Comparison of ENCODE assay signal across 18 cellular contexts in the genomic region with DNA sequence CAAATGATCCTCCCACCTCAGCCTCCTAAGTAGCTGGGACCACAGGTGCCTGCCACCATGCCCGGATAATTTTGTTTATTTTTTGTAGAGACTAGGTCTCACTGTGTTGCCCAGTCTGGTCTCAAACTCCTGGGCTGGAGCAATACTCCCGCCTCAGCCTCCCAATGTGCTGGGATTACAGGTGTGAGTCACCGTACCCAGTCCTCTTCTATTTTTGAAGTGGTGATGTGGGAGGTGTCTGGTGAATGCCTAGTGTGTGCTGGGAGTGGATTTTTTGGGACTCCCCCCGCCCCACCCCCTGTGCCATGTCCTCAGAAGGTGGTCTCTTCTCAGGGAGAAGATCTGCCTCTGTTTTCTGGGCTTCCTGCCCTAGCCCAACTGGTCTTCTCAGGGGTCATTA. TPM values are rescaled to one million over a fixed set of nuclear protein-coding genes. Genes with fewer than 3 reads are reported as not detected.
A peak's percentile ranks its signal among the peaks of the same experiment; 100 is the strongest.
DNase-seq lines count a peak whose midpoint lies in the region; ATAC-seq and TF ChIP-seq lines count a peak whose summit lies in the region.
"Had no signal": no experiment of that assay in that cellular context is flagged by ENCODE, and none has a peak within 500 bp of the region (broad histone marks: within the 10 kb centered on the region; RNA-seq: fewer than 3 reads in every experiment).

No MANE protein-coding gene starts in this region.

- H3K4me1 ChIP-seq in HEK293 (ENCODE audit: control insufficient read depth, insufficient read depth, low read length) = no peaks in the 10 kb centered on the region
- no peaks in the 10 kb centered on the region for H3K4me1 ChIP-seq in psoas muscle
- H3K4me1 ChIP-seq in heart right ventricle = peaks cover 0 to 10% (median 0%) of the 10 kb centered on the region in 9 donors
- H3K4me1 ChIP-seq: BE2C, Peyer's patch had no signal

- no peak overlapping the region for H3K4me3 ChIP-seq in HEK293 (ENCODE audit: low read depth, low read length)
- no peak overlapping the region for H3K4me3 ChIP-seq in psoas muscle
- H3K4me3 ChIP-seq in heart right ventricle = no peak overlapping the region
- H3K4me3 ChIP-seq: Peyer's patch had no signal

- POLR2A ChIA-PET in HEK293 (lab: Yijun Ruan, JAX) = no interaction called here

- WGBS in psoas muscle, 3 donors = 83 to 92% (median 88%) methylated on average over 4 of the region's 4 CpGs
- WGBS in heart right ventricle, 2 donors = 86 to 94% methylated on average over 4 of the region's 4 CpGs

- peak overlapping the region; percentile 34 for H3K27ac Mint-ChIP-seq in activated T-helper 1 cell treated with anti-CD3 and anti-CD28 coated beads, Interleukin-12 subunit alpha, Interleukin-12 subunit beta, Interleukin-2, Interleukin-4 antibody, amounts not matched to agents 30 ng/mL and 10 ng/mL and 1 ng/mL, durations not matched to agents 14 hours and 24 hours and 36 hours

- intact Hi-C loops in activated T-helper 1 cell treated with anti-CD3 and anti-CD28 coated beads, Interleukin-12 subunit alpha, Interleukin-12 subunit beta, Interleukin-2, Interleukin-4 antibody, amounts not matched to agents 30 ng/mL and 10 ng/mL and 1 ng/mL, durations not matched to agents 14 hours and 24 hours and 36 hours (cut with micrococcal nuclease) = no loop called here
- intact Hi-C loops in psoas muscle (cut with DNase I) = no loop called here
- intact Hi-C loops in heart right ventricle (cut with DNase I) = no loop called here

- DNase-seq in NCI-H2081 (lab: John Stamatoyannopoulos, UW) (peak; percentile 20 to 65), NCI-H2081 treated with DMSO at 0.1 percent for 48 hours (lab: John Stamatoyannopoulos, UW) (no peak), psoas muscle (no peak), heart right ventricle (no peak), DMS153 (lab: John Stamatoyannopoulos, UW) (no peak)
- DNase-seq in activated T-helper 1 cell treated with anti-CD3 and anti-CD28 coated beads, Interleukin-12 subunit alpha, Interleukin-12 subunit beta, Interleukin-2, Interleukin-4 antibody, amounts not matched to agents 30 ng/mL and 10 ng/mL and 1 ng/mL, durations not matched to agents 14 hours and 24 hours and 36 hours (ENCODE audit: low spot score) = no peak
- DNase-seq: BE2C, HCEC 1CT, NCI-H187, Peyer's patch, SK-N-SH had no signal

- TF ChIP-seq CTCF in HEK293 (tag by site-specific recombination; IDR thresholded peaks at IDR 0.05) (no peak), psoas muscle (IDR thresholded peaks at IDR 0.05) (no peak), heart right ventricle (IDR thresholded peaks at IDR 0.05) (no peak)

- H3K9me3 ChIP-seq in HEK293 (ENCODE audit: control insufficient read depth, insufficient read depth, low read depth, low read length) = no peaks in the 10 kb centered on the region
- no peaks in the 10 kb centered on the region for H3K9me3 ChIP-seq in psoas muscle
- peaks cover 0 to 4% (median 0%) of the 10 kb centered on the region in 11 donors for H3K9me3 ChIP-seq in heart right ventricle
- H3K9me3 ChIP-seq: BE2C, Peyer's patch, SK-N-SH had no signal

- peak in 3 of 4 donors; percentile 39 to 58 (median 43) for ATAC-seq in psoas muscle
- ATAC-seq in heart right ventricle = no peak

- peaks cover 26% of the 10 kb centered on the region for H3K36me3 Mint-ChIP-seq in activated T-helper 1 cell treated with anti-CD3 and anti-CD28 coated beads, Interleukin-12 subunit alpha, Interleukin-12 subunit beta, Interleukin-2, Interleukin-4 antibody, amounts not matched to agents 30 ng/mL and 10 ng/mL and 1 ng/mL, durations not matched to agents 14 hours and 24 hours and 36 hours (ENCODE audit: low read depth)

- CTCF ChIA-PET in HEK293 (lab: Yijun Ruan, JAX) = interaction anchor here (0.7 to 1.2 kb wide), 2 partner anchors 9 to 290 kb away, joined by 3 read pairs; no protein-coding TSS in a partner anchor

- H3K9me3 Mint-ChIP-seq in activated T-helper 1 cell treated with anti-CD3 and anti-CD28 coated beads, Interleukin-12 subunit alpha, Interleukin-12 subunit beta, Interleukin-2, Interleukin-4 antibody, amounts not matched to agents 30 ng/mL and 10 ng/mL and 1 ng/mL, durations not matched to agents 14 hours and 24 hours and 36 hours = no peaks in the 10 kb centered on the region

- H3K27me3 ChIP-seq in psoas muscle (ENCODE audit: insufficient read depth in 3 of 3, low read length in 2 of 3) (peaks cover 0 to 2% (median 0%) of the 10 kb centered on the region in 3 donors), heart right ventricle (no peaks in the 10 kb centered on the region)
- H3K27me3 ChIP-seq: BE2C, Peyer's patch had no signal

- H3K27ac ChIP-seq in HEK293 (ENCODE audit: extremely low read depth, low read depth, low read length) = no peak overlapping the region
- H3K27ac ChIP-seq in psoas muscle = no peak overlapping the region
- no peak overlapping the region for H3K27ac ChIP-seq in heart right ventricle
- H3K27ac ChIP-seq: 22Rv1, HL-60, Peyer's patch had no signal

- no peak overlapping the region for H3K4me3 Mint-ChIP-seq in activated T-helper 1 cell treated with anti-CD3 and anti-CD28 coated beads, Interleukin-12 subunit alpha, Interleukin-12 subunit beta, Interleukin-2, Interleukin-4 antibody, amounts not matched to agents 30 ng/mL and 10 ng/mL and 1 ng/mL, durations not matched to agents 14 hours and 24 hours and 36 hours

- H3K27me3 Mint-ChIP-seq in activated T-helper 1 cell treated with anti-CD3 and anti-CD28 coated beads, Interleukin-12 subunit alpha, Interleukin-12 subunit beta, Interleukin-2, Interleukin-4 antibody, amounts not matched to agents 30 ng/mL and 10 ng/mL and 1 ng/mL, durations not matched to agents 14 hours and 24 hours and 36 hours (ENCODE audit: insufficient read depth) = no peaks in the 10 kb centered on the region

- peaks cover 8% of the 10 kb centered on the region for H3K4me1 Mint-ChIP-seq in activated T-helper 1 cell treated with anti-CD3 and anti-CD28 coated beads, Interleukin-12 subunit alpha, Interleukin-12 subunit beta, Interleukin-2, Interleukin-4 antibody, amounts not matched to agents 30 ng/mL and 10 ng/mL and 1 ng/mL, durations not matched to agents 14 hours and 24 hours and 36 hours (ENCODE audit: low read depth)

- H3K36me3 ChIP-seq in HEK293 (ENCODE audit: control insufficient read depth in 2 of 2, insufficient read depth in 1 of 2, low read length in 2 of 2) = peaks cover 0 to 5% of the 10 kb centered on the region in 2 experiments; a peak in 1 of 3 replicates
- no peaks in the 10 kb centered on the region for H3K36me3 ChIP-seq in psoas muscle (ENCODE audit: insufficient read depth in 1 of 2, low read depth in 1 of 2)
- peaks cover 0 to 12% (median 0%) of the 10 kb centered on the region in 9 donors for H3K36me3 ChIP-seq in heart right ventricle
- H3K36me3 ChIP-seq: BE2C had no signal

TF ChIP-seq in HEK293, 187 proteins besides CTCF, POLR2A, EP300 and RAD21:
- TF ChIP-seq ZNF404 (tag by site-specific recombination; IDR thresholded peaks at IDR 0.05) (no peak), ZIC2 (tag by site-specific recombination; IDR thresholded peaks at IDR 0.05) (peak; percentile 30; the same call in 1 of the 2 replicates)

RNA-seq across cellular contexts. Expression of a gene that starts 47.9 kb away (rescaled TPM):
- total RNA-seq in activated T-helper 1 cell treated with anti-CD3 and anti-CD28 coated beads, Interleukin-12 subunit alpha, Interleukin-12 subunit beta, Interleukin-2, Interleukin-4 antibody, amounts not matched to agents 30 ng/mL and 10 ng/mL and 1 ng/mL, durations not matched to agents 14 hours and 24 hours and 36 hours = 0.29 TPM in 1 of 2 replicates, not detected in the other
- total RNA-seq in psoas muscle (not detected), heart right ventricle (not detected)
- polyA plus RNA-seq in psoas muscle (under 1 TPM in 1 of 3 donors, not detected in 2; 0.05 TPM), heart right ventricle (not detected)
- total RNA-seq: H1, HT-29, NCI-H460, OCI-LY7 had no signal
- polyA plus RNA-seq: H1 had no signal

Comparison
In these comparisons a context has a peak if more than half of its experiments do, and no peak if none do; other contexts are left out.
1. DNase-seq: peak in NCI-H2081 (2 of 2); none in NCI-H2081 treated with DMSO at 0.1 percent for 48 hours (single experiment), activated T-helper 1 cell treated with anti-CD3 and anti-CD28 coated beads, Interleukin-12 subunit alpha, Interleukin-12 subunit beta, Interleukin-2, Interleukin-4 antibody, amounts not matched to agents 30 ng/mL and 10 ng/mL and 1 ng/mL, durations not matched to agents 14 hours and 24 hours and 36 hours (single experiment), psoas muscle (0 of 2), heart right ventricle (0 of 2) and DMS153 (single experiment).
2. ATAC-seq: peak in psoas muscle (3 of 4); none in heart right ventricle (0 of 8).